In the genomic region with DNA sequence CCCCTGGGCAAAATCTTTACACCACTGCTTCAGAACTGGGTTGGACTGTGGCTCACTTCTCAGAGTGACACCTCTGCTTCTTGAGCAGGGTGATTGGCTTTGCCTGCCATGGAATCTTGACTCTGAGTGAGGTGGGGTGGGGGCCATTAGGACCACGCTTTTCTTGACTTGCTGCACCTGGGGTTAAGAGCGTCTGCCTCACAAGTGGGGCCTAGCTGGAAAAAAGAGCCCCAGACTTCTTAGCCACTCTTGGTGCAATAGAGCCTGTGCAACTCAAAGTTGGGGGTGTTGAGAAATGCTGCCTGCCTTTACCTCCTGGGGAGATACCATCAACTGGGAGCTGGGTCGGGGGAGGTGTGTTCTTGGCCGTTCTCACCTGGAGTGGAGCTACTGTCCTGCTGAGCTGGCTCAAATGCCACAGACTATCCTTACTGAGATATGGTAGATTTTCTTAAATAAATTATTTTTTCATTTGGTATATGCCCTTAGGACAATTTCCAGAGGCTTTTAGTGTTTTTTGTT, we compare ENCODE assay signal across 1 cellular context.
TF ChIP-seq lines count a peak whose summit lies in the region.

No MANE protein-coding gene starts in this region.

TF ChIP-seq in K562, 482 proteins besides CTCF, POLR2A, EP300 and RAD21:
- TF ChIP-seq PHF20 (IDR thresholded peaks at IDR 0.05; ENCODE audit: partially characterized antibody) (no peak), ZNF347 (CRISPR knock-in tag; IDR thresholded peaks at IDR 0.05; ENCODE audit: low read depth) (no peak), TCF7L2 (IDR thresholded peaks at IDR 0.05; ENCODE audit: low read depth, low read length) (no peak), KDM1A (IDR thresholded peaks at IDR 0.05) (no peak), NR2F6 (CRISPR knock-in tag; IDR thresholded peaks at IDR 0.05) (no peak), GTF2A2 (tag; IDR thresholded peaks at IDR 0.05) (no peak), PURB (CRISPR knock-in tag; IDR thresholded peaks at IDR 0.05; ENCODE audit: low read depth) (no peak), SMAD4 (CRISPR knock-in tag; conservative IDR thresholded peaks at IDR 0.05) (no peak), YBX1 (IDR thresholded peaks at IDR 0.05) (no peak), KLF1 (tag; IDR thresholded peaks at IDR 0.05) (no peak), ZNF436 (CRISPR knock-in tag; IDR thresholded peaks at IDR 0.05) (no peak), HNRNPL (IDR thresholded peaks at IDR 0.05; ENCODE audit: low read depth, low read length) (no peak), HOXB6 (CRISPR knock-in tag; IDR thresholded peaks at IDR 0.05; ENCODE audit: borderline replicate concordance) (no peak), SMARCA4 (IDR thresholded peaks at IDR 0.05) (no peak)
- TF ChIP-seq, protein P1, sequence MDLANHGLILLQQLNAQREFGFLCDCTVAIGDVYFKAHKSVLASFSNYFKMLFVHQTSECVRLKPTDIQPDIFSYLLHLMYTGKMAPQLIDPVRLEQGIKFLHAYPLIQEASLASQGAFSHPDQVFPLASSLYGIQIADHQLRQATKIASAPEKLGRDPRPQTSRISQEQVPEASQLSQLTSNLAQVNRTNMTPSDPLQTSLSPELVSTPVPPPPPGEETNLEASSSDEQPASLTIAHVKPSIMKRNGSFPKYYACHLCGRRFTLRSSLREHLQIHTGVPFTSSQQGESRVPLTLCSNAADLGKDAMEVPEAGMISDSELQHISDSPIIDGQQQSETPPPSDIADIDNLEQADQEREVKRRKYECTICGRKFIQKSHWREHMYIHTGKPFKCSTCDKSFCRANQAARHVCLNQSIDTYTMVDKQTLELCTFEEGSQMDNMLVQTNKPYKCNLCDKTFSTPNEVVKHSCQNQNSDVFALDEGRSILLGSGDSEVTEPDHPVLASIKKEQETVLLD (IDR thresholded peaks at IDR 0.05), result no peak
